Comparison of ENCODE assay signal across 16 cellular contexts in the genomic region with DNA sequence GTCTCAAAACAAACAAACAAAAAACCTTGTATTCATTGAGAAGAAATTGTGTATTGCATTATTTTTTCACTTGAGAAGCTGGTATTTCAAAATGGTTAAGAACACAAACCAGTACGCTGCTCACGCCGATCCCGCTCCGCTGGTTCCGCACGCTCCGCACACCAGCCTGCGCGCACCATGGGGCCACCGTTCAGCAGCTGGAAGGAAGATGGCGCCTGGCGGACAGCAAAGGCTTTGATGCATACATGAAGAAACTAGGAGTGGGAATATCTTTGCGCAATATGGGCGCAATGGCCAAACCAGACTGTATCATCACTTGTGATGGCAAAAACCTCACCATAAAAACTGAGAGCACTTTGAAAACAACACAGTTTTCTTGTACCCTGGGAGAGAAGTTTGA.
DNase-seq lines count a peak whose midpoint lies in the region; TF ChIP-seq lines count a peak whose summit lies in the region.
"Had no signal": no experiment of that assay in that cellular context is flagged by ENCODE, and none has a peak within 500 bp of the region (broad histone marks: within the 10 kb centered on the region; RNA-seq: fewer than 3 reads in every experiment).

No MANE protein-coding gene starts in this region.

- TF ChIP-seq POLR2A in esophagus muscularis mucosa (IDR thresholded peaks at IDR 0.05; ENCODE audit: low read depth), result no peak

- WGBS in esophagus muscularis mucosa, result 95% methylated on average over 15 of the region's 15 CpGs
- WGBS in SK-N-SH (ENCODE audit: low lambda C conversion rate), result 95% methylated on average over 15 of the region's 15 CpGs

- H3K27ac ChIP-seq in esophagus muscularis mucosa (replicated peaks in 1 of 4), result no peak overlapping the region
- H3K27ac ChIP-seq in SK-N-SH (ENCODE audit: low read depth in 2 of 2, low read length in 1 of 2), result no peak overlapping the region
- H3K27ac ChIP-seq: 22Rv1; A549; BLaER1 treated with 17β-estradiol and CSF1 and Interleukin-3, amounts not matched to agents 10 nM and 100 nM; C4-2B had no signal

- H3K4me1 ChIP-seq in esophagus muscularis mucosa (peaks cover 0 to 3% (median 0%) of the 10 kb centered on the region in 4 donors), SK-N-SH (ENCODE audit: control insufficient read depth in 1 of 2, insufficient read depth in 2 of 2, low read depth in 1 of 2, low read length in 1 of 2) (peaks cover 0 to 3% of the 10 kb centered on the region in 2 experiments; a peak in 1 of 4 replicates)
- H3K4me1 ChIP-seq: A549; BLaER1 treated with 17β-estradiol and CSF1 and Interleukin-3, amounts not matched to agents 10 nM and 100 nM; Caco-2 had no signal

- H3K9me3 ChIP-seq in esophagus muscularis mucosa (no peaks in the 10 kb centered on the region), SK-N-SH (no peaks in the 10 kb centered on the region)
- H3K9me3 ChIP-seq: A549, Caco-2 had no signal

- POLR2A ChIA-PET in SK-N-SH (lab: Yijun Ruan, JAX), result interaction anchor here (1.5 kb wide), 1 partner anchor 75 kb away, joined by 4 read pairs; a partner anchor contains a TSS

- H3K4me3 ChIP-seq in esophagus muscularis mucosa, result no peak overlapping the region
- H3K4me3 ChIP-seq in SK-N-SH (ENCODE audit: low read depth in 2 of 2, low read length in 1 of 2), result no peak overlapping the region
- H3K4me3 ChIP-seq: A549; BLaER1 treated with 17β-estradiol and CSF1 and Interleukin-3, amounts not matched to agents 10 nM and 100 nM had no signal

- H3K9me2 ChIP-seq in SK-N-SH, result no peaks in the 10 kb centered on the region

- CTCF ChIA-PET in SK-N-SH (lab: Yijun Ruan, JAX), result interaction anchor here (1.4 kb wide), 1 partner anchor 11 kb away, joined by 3 read pairs; no protein-coding TSS in a partner anchor

- no peaks in the 10 kb centered on the region for H3F3A ChIP-seq in SK-N-SH (replicated peaks; ENCODE audit: insufficient read depth)

- H3K4me2 ChIP-seq in SK-N-SH, result no peak overlapping the region
- H3K4me2 ChIP-seq: A549; BLaER1 treated with 17β-estradiol and CSF1 and Interleukin-3, amounts not matched to agents 10 nM and 100 nM had no signal

- no peaks in the 10 kb centered on the region for H4K20me1 ChIP-seq in SK-N-SH (ENCODE audit: insufficient read depth)
- H4K20me1 ChIP-seq: BLaER1 treated with 17β-estradiol and CSF1 and Interleukin-3, amounts not matched to agents 10 nM and 100 nM had no signal

- intact Hi-C loops in esophagus muscularis mucosa (cut with DNase I), result no loop called here

- no peak overlapping the region for H3K9ac ChIP-seq in SK-N-SH
- H3K9ac ChIP-seq: BLaER1 treated with 17β-estradiol and CSF1 and Interleukin-3, amounts not matched to agents 10 nM and 100 nM had no signal

- TF ChIP-seq EP300 in esophagus muscularis mucosa (IDR thresholded peaks at IDR 0.05) (no peak), SK-N-SH (IDR thresholded peaks at IDR 0.05; ENCODE audit: borderline replicate concordance in 1 of 2, low read depth in 1 of 2, low read length in 1 of 2) (no peak)

- no peaks in the 10 kb centered on the region for H3K79me2 ChIP-seq in SK-N-SH (ENCODE audit: insufficient read depth)

- TF ChIP-seq CTCF in esophagus muscularis mucosa (IDR thresholded peaks at IDR 0.05), result no peak
- TF ChIP-seq CTCF in SK-N-SH (IDR thresholded peaks at IDR 0.05), result no peak

- no peaks in the 10 kb centered on the region for H3K27me3 ChIP-seq in esophagus muscularis mucosa
- no peaks in the 10 kb centered on the region for H3K27me3 ChIP-seq in SK-N-SH (ENCODE audit: insufficient read depth)
- H3K27me3 ChIP-seq: BLaER1 treated with 17β-estradiol and CSF1 and Interleukin-3, amounts not matched to agents 10 nM and 100 nM had no signal

- no peak overlapping the region for H2AFZ ChIP-seq in SK-N-SH (ENCODE audit: low read depth)

- DNase-seq in activated gamma-delta T cell (lab: John Stamatoyannopoulos, UW) (peak; percentile 3), activated gamma-delta T cell treated with Interleukin-2 at 50 U/mL for 16 hours (no peak), esophagus muscularis mucosa (ENCODE audit: extremely low spot score) (peak; percentile 64), ecto neural progenitor cell (ENCODE audit: low spot score) (no peak), SK-N-SH (no peak)
- DNase-seq: AML-193; Caco-2; Calu3; CD4-positive, alpha-beta T cell; CD8-positive, alpha-beta T cell; DMS79 treated with DMSO at 0.1 percent for 48 hours; GF-D8 had no signal

- TF ChIP-seq RAD21 in SK-N-SH (IDR thresholded peaks at IDR 0.05; ENCODE audit: low read length), result no peak

- H3K36me3 ChIP-seq in esophagus muscularis mucosa, result no peaks in the 10 kb centered on the region
- no peaks in the 10 kb centered on the region for H3K36me3 ChIP-seq in SK-N-SH (replicated peaks in 1 of 2; ENCODE audit: control insufficient read depth in 1 of 2, insufficient read depth in 2 of 2, low read length in 1 of 2)
- H3K36me3 ChIP-seq: BLaER1 treated with 17β-estradiol and CSF1 and Interleukin-3, amounts not matched to agents 10 nM and 100 nM had no signal

TF ChIP-seq in SK-N-SH, 30 proteins besides CTCF, POLR2A, EP300 and RAD21:
- TF ChIP-seq RFX5 (IDR thresholded peaks at IDR 0.05; ENCODE audit: low read length) (no peak), GATA2 (CRISPR knock-in tag; IDR thresholded peaks at IDR 0.05) (no peak), GABPA (IDR thresholded peaks at IDR 0.05; ENCODE audit: low read depth) (no peak), TCF12 (IDR thresholded peaks at IDR 0.05) (no peak), ELF1 (IDR thresholded peaks at IDR 0.05) (no peak), NRF1 (IDR thresholded peaks at IDR 0.05; ENCODE audit: low read depth, low read length) (no peak), JUND (IDR thresholded peaks at IDR 0.05) (no peak), SIN3A (IDR thresholded peaks at IDR 0.05; ENCODE audit: borderline replicate concordance, low read depth, low read length) (no peak), SMC3 (IDR thresholded peaks at IDR 0.05; ENCODE audit: low read depth, low read length) (no peak), NFIC (IDR thresholded peaks at IDR 0.05; ENCODE audit: borderline replicate concordance) (no peak)
- TF ChIP-seq, protein P1, sequence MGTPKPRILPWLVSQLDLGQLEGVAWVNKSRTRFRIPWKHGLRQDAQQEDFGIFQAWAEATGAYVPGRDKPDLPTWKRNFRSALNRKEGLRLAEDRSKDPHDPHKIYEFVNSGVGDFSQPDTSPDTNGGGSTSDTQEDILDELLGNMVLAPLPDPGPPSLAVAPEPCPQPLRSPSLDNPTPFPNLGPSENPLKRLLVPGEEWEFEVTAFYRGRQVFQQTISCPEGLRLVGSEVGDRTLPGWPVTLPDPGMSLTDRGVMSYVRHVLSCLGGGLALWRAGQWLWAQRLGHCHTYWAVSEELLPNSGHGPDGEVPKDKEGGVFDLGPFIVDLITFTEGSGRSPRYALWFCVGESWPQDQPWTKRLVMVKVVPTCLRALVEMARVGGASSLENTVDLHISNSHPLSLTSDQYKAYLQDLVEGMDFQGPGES (IDR thresholded peaks at IDR 0.05; ENCODE audit: low read depth, low read length), result no peak
- TF ChIP-seq, protein P2, sequence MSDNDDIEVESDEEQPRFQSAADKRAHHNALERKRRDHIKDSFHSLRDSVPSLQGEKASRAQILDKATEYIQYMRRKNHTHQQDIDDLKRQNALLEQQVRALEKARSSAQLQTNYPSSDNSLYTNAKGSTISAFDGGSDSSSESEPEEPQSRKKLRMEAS (IDR thresholded peaks at IDR 0.05; ENCODE audit: low read depth), result no peak

Comparison
In these comparisons a context has a peak if more than half of its experiments do, and no peak if none do; other contexts are left out.
1. DNase-seq: peak in activated gamma-delta T cell (single experiment) and esophagus muscularis mucosa (single experiment); none in activated gamma-delta T cell treated with Interleukin-2 at 50 U/mL for 16 hours (single experiment), ecto neural progenitor cell (single experiment) and SK-N-SH (single experiment).